ENCODE assay signal across 32 cellular contexts in genomic region chr11:103530257-103530656, GRCh38.
A peak's percentile ranks its signal among the peaks of the same experiment; 100 is the strongest.
DNase-seq lines count a peak whose midpoint lies in the region; ATAC-seq, FAIRE-seq and TF ChIP-seq lines count a peak whose summit lies in the region.
"Had no signal": no experiment of that assay in that cellular context is flagged by ENCODE, and none has a peak within 500 bp of the region (broad histone marks: within the 10 kb centered on the region; RNA-seq: fewer than 3 reads in every experiment).

No MANE protein-coding gene starts in this region.

- no peaks in the 10 kb centered on the region for H3K9me3 ChIP-seq in osteoblast (ENCODE audit: low read depth, low read length)
- H3K9me3 ChIP-seq: body of pancreas, right atrium auricular region, uterus had no signal

- H3K79me2 ChIP-seq in osteoblast (ENCODE audit: insufficient read depth, low read length), result no peaks in the 10 kb centered on the region

- peak overlapping the region; percentile 62 for H3K27ac ChIP-seq in osteoblast (ENCODE audit: low read depth, low read length)
- H3K27ac ChIP-seq: body of pancreas, KMS-11, neural progenitor cell, uterus had no signal

- ATAC-seq in HG02588 (IDR thresholded peaks at IDR 0.05; ENCODE audit: unreplicated experiment), result no peak
- no peak for ATAC-seq in HG02759 (IDR thresholded peaks at IDR 0.05; ENCODE audit: unreplicated experiment)
- ATAC-seq: activated naive CD8-positive, alpha-beta T cell treated with anti-CD3 and anti-CD28 coated beads, Interleukin-2, amount 50 U/mL, for 24 hours; body of pancreas; left colon; stimulated activated naive CD8-positive, alpha-beta T cell treated with anti-CD3 and anti-CD28 coated beads, Interleukin-15, amount 100 ng/mL, for 72 hours had no signal

- peak overlapping the region; percentile 1 for H2AFZ ChIP-seq in osteoblast (ENCODE audit: low read length)
- H2AFZ ChIP-seq: neural progenitor cell, PC-9 had no signal

- H3K4me3 ChIP-seq in osteoblast (ENCODE audit: insufficient read depth, low read length), result no peak overlapping the region
- H3K4me3 ChIP-seq: body of pancreas, neural progenitor cell, PC-9, right atrium auricular region, uterus had no signal

- no peaks in the 10 kb centered on the region for H3K27me3 ChIP-seq in osteoblast (ENCODE audit: insufficient read depth, low read length)
- H3K27me3 ChIP-seq: body of pancreas, neural progenitor cell, right atrium auricular region, uterus had no signal

- TF ChIP-seq CTCF in osteoblast (IDR thresholded peaks at IDR 0.05; ENCODE audit: extremely low read depth, low read depth, low read length) (no peak), GM13976 (IDR thresholded peaks at IDR 0.05; ENCODE audit: borderline replicate concordance, control extremely low read depth, extremely low read depth, insufficient read depth, missing control alignments) (no peak)

- in situ Hi-C loops in GM13976 (cut with MboI; ENCODE audit: low sequenced_read_pairs, unreplicated experiment), result no loop called here

- no peak for FAIRE-seq in RCC 7860 (lab: Jason Lieb, UNC)

- H3K4me1 ChIP-seq in osteoblast (ENCODE audit: insufficient read depth, low read length), result peaks cover 55% of the 10 kb centered on the region
- H3K4me1 ChIP-seq: body of pancreas, uterus had no signal

- no peaks in the 10 kb centered on the region for H4K20me1 ChIP-seq in osteoblast (ENCODE audit: insufficient read depth, low read length)

- H3K4me2 ChIP-seq in osteoblast (ENCODE audit: insufficient read depth, low read length), result peak overlapping the region; percentile 14
- H3K4me2 ChIP-seq: KMS-11, neural progenitor cell, PC-9 had no signal

- DNase-seq in ELR (ENCODE audit: low read depth), result peak; percentile 68
- DNase-seq in RCC 7860 (ENCODE audit: low spot score), result peak; percentile 60
- peak; percentile 45 for DNase-seq in dermis blood vessel endothelial cell
- DNase-seq in osteoblast (ENCODE audit: insufficient read length, low spot score, missing footprints), result no peak
- no peak for DNase-seq in GM13976 (ENCODE audit: low spot score)
- DNase-seq: activated CD4-positive, alpha-beta memory T cell treated with anti-CD3 and anti-CD28 coated beads, Interleukin-2, amount 10 ng/mL, durations not matched to agents 7 days and 5 days; activated CD8-positive, alpha-beta memory T cell treated with anti-CD3 and anti-CD28 coated beads, Interleukin-2, amount 50 U/mL, for 4 hours; activated naive CD4-positive, alpha-beta T cell; activated naive CD8-positive, alpha-beta T cell treated with anti-CD3 and anti-CD28 coated beads, Interleukin-2, amount 50 U/mL, for 24 hours; body of pancreas; C1 segment of cervical spinal cord; DMS53; GDM1; hippocampal formation; left colon; MM.1S; NCI-H1105 treated with DMSO at 0.1 percent for 48 hours; NCI-H1930; NCI-H510A treated with DMSO at 0.1 percent for 48 hours; NK-92 treated with Interleukin-12 subunit alpha and Interleukin-12 subunit beta, amount 100 ng/mL, for 24 hours; PC-9; posterior cingulate gyrus; SHP77; stimulated activated CD4-positive, alpha-beta T cell treated with anti-CD3 and anti-CD28 coated beads, Interleukin-2, amount 100 ng/mL, for 48 hours; stimulated activated naive CD8-positive, alpha-beta T cell treated with anti-CD3 and anti-CD28 coated beads, Interleukin-15, amount 100 ng/mL, for 72 hours; SW 1271; uterus had no signal

- no peaks in the 10 kb centered on the region for H3K36me3 ChIP-seq in osteoblast (ENCODE audit: insufficient read depth, low read length)
- H3K36me3 ChIP-seq: neural progenitor cell, right atrium auricular region, uterus had no signal

Comparison
In these comparisons a context has a peak if more than half of its experiments do, and no peak if none do; other contexts are left out.
1. DNase-seq: peak in ELR (single experiment), RCC 7860 (single experiment) and dermis blood vessel endothelial cell (single experiment); none in osteoblast (single experiment) and GM13976 (single experiment).